ENCODE assay signal across 1 cellular context in the genomic region with DNA sequence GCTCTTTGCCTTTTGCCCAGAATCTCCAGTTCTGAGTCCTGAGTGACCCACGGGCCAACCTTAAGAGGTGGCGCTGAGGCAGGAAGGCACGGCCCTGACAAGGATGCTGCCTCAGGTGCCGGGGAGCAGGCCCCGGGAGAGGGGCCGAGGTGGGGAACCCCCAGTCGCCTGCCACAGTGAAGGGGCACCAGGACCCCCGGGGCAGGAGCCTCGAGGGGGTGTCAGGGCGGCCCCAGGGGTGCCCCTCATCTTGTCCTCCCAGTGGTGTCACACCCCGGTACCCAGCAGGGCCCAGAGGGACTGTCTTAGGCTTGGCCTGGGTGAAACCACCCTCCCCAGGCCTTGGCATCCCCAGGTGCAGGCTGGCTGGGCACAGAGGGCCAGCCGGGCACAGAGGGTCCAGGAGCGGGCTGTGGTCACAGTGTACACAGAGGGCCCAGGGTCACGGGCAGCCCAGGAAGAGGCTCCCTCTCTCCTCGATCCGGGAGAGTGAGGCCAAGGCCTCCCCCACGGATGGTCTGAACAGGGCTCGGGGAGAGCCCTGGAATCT.
A peak's percentile ranks its signal among the peaks of the same experiment; 100 is the strongest.
TF ChIP-seq lines count a peak whose summit lies in the region.

No MANE protein-coding gene starts in this region.

TF ChIP-seq in HepG2, 621 proteins besides CTCF, POLR2A, EP300 and RAD21:
- 0 out of 2 replicates have a peak, but pooled peaks have one; percentile 34 for TF ChIP-seq HNRNPL (IDR thresholded peaks at IDR 0.05; ENCODE audit: low read depth, low read length)
- no peak for TF ChIP-seq ZNF101 (CRISPR knock-in tag; IDR thresholded peaks at IDR 0.05; ENCODE audit: borderline replicate concordance, low read depth)
